ENCODE assay signal across 15 cellular contexts in the genomic region with DNA sequence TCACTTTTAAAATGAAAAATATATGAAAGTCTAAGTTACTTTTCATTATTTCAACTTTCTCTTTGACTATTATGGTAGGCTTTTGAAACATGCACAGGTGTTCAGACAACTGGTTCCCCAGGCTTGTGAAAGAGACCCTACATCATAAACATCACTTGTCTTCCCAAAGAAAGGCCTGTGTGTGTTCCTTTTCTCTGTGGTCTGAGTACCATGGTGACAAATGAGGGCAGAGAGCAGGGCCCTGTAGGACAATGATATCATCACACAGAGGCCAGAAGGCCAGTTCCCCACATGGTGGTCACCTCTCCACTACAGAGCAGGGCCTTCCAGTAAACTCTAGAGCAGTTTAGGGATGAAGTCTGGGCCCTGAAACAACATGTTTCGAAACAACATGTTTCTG.
DNase-seq lines count a peak whose midpoint lies in the region; ATAC-seq lines count a peak whose summit lies in the region.
"Had no signal": no experiment of that assay in that cellular context is flagged by ENCODE, and none has a peak within 500 bp of the region (broad histone marks: within the 10 kb centered on the region; RNA-seq: fewer than 3 reads in every experiment).

No MANE protein-coding gene starts in this region.

- peaks cover 1% of the 10 kb centered on the region for H3K9me3 ChIP-seq in thymus (ENCODE audit: control insufficient read depth)
- H3K9me3 ChIP-seq: left lung had no signal

- ATAC-seq in HG02610 (IDR thresholded peaks at IDR 0.05; ENCODE audit: unreplicated experiment) (peak; percentile 50), GM21528 (IDR thresholded peaks at IDR 0.05; ENCODE audit: low FRiP score, unreplicated experiment) (no peak)
- ATAC-seq in activated CD4-positive, CD25-positive, alpha-beta regulatory T cell treated with anti-CD3 and anti-CD28 coated beads, Interleukin-2, amount 50 U/mL, for 24 hours: no peak
- ATAC-seq: left lung; stimulated activated naive B cell treated with anti-CD40 and anti-IgM and Interleukin-4, amounts not matched to agents 10 μg/mL and 1 μg/mL and 100 μg/mL, for 72 hours had no signal

- 94% methylated on average over 1 of the region's 1 CpG for WGBS in thymus

- peaks cover 84% of the 10 kb centered on the region for H3K36me3 ChIP-seq in thymus (ENCODE audit: control insufficient read depth, insufficient read depth)

- H3K36me3 Mint-ChIP-seq in activated naive CD4-positive, alpha-beta T cell treated with anti-CD3 and anti-CD28 coated beads, Interleukin-2, amount 10 ng/mL, durations not matched to agents 7 days and 5 days: peaks cover 95% of the 10 kb centered on the region
- peaks cover 98% of the 10 kb centered on the region for H3K36me3 Mint-ChIP-seq in activated T-helper 2 cell treated with anti-CD3 and anti-CD28 coated beads, Interferon-gamma antibody, Interleukin-2, Interleukin-4, amounts not matched to agents 10 μg/mL and 5 μg/mL and 100 μg/mL, durations not matched to agents 14 hours and 24 hours and 36 hours (ENCODE audit: low read depth)

- no peak overlapping the region for H3K4me3 ChIP-seq in thymus (ENCODE audit: low read length)
- H3K4me3 ChIP-seq: left lung, smooth muscle cell had no signal

- peaks cover 41% of the 10 kb centered on the region for H3K4me1 Mint-ChIP-seq in activated naive CD4-positive, alpha-beta T cell treated with anti-CD3 and anti-CD28 coated beads, Interleukin-2, amount 10 ng/mL, durations not matched to agents 7 days and 5 days
- H3K4me1 Mint-ChIP-seq in activated T-helper 2 cell treated with anti-CD3 and anti-CD28 coated beads, Interferon-gamma antibody, Interleukin-2, Interleukin-4, amounts not matched to agents 10 μg/mL and 5 μg/mL and 100 μg/mL, durations not matched to agents 14 hours and 24 hours and 36 hours (ENCODE audit: low read depth): peaks cover 30% of the 10 kb centered on the region

- peaks cover 15% of the 10 kb centered on the region for H3K4me1 ChIP-seq in thymus (ENCODE audit: control insufficient read depth, insufficient read depth, low read length)
- H3K4me1 ChIP-seq: left lung had no signal

- H3K27me3 ChIP-seq in thymus (ENCODE audit: control insufficient read depth, insufficient read depth): no peaks in the 10 kb centered on the region
- H3K27me3 ChIP-seq: left lung had no signal

- H3K27ac Mint-ChIP-seq in activated naive CD4-positive, alpha-beta T cell treated with anti-CD3 and anti-CD28 coated beads, Interleukin-2, amount 10 ng/mL, durations not matched to agents 7 days and 5 days: peak overlapping the region; percentile 11
- H3K27ac Mint-ChIP-seq in activated T-helper 2 cell treated with anti-CD3 and anti-CD28 coated beads, Interferon-gamma antibody, Interleukin-2, Interleukin-4, amounts not matched to agents 10 μg/mL and 5 μg/mL and 100 μg/mL, durations not matched to agents 14 hours and 24 hours and 36 hours: peak overlapping the region; percentile 22

- no peaks in the 10 kb centered on the region for H3K9me3 Mint-ChIP-seq in activated naive CD4-positive, alpha-beta T cell treated with anti-CD3 and anti-CD28 coated beads, Interleukin-2, amount 10 ng/mL, durations not matched to agents 7 days and 5 days
- H3K9me3 Mint-ChIP-seq in activated T-helper 2 cell treated with anti-CD3 and anti-CD28 coated beads, Interferon-gamma antibody, Interleukin-2, Interleukin-4, amounts not matched to agents 10 μg/mL and 5 μg/mL and 100 μg/mL, durations not matched to agents 14 hours and 24 hours and 36 hours: no peaks in the 10 kb centered on the region
- H3K9me3 Mint-ChIP-seq: IgD-negative memory B cell; stimulated activated naive B cell treated with anti-CD40 and anti-IgM and Interleukin-4, amounts not matched to agents 10 μg/mL and 1 μg/mL and 100 μg/mL, for 72 hours had no signal

- H3K27ac ChIP-seq in thymus (ENCODE audit: low read depth): peak overlapping the region; percentile 9
- H3K27ac ChIP-seq: left lung had no signal

- DNase-seq in activated naive CD4-positive, alpha-beta T cell treated with anti-CD3 and anti-CD28 coated beads, Interleukin-2, amount 10 ng/mL, durations not matched to agents 7 days and 5 days: no peak
- DNase-seq in activated naive CD4-positive, alpha-beta T cell treated with Interleukin-2 at 50 U/mL for 16 hours: no peak
- no peak for DNase-seq in activated T-helper 2 cell treated with anti-CD3 and anti-CD28 coated beads, Interferon-gamma antibody, Interleukin-2, Interleukin-4, amounts not matched to agents 10 μg/mL and 5 μg/mL and 100 μg/mL, durations not matched to agents 14 hours and 24 hours and 36 hours (ENCODE audit: low spot score)
- DNase-seq in NCI-H1048 (lab: John Stamatoyannopoulos, UW): no peak
- DNase-seq: caudate nucleus; left lung; NCI-H1417; stimulated activated naive B cell treated with anti-CD40 and anti-IgM and Interleukin-4, amounts not matched to agents 10 μg/mL and 1 μg/mL and 100 μg/mL, for 72 hours; SW 1271 had no signal

- CTCF ChIA-PET in activated naive CD4-positive, alpha-beta T cell treated with anti-CD3 and anti-CD28 coated beads, Interleukin-2, amount 10 ng/mL, durations not matched to agents 7 days and 5 days (lab: Charles Lee): no interaction called here

- no peak overlapping the region for H3K4me3 Mint-ChIP-seq in activated naive CD4-positive, alpha-beta T cell treated with anti-CD3 and anti-CD28 coated beads, Interleukin-2, amount 10 ng/mL, durations not matched to agents 7 days and 5 days
- H3K4me3 Mint-ChIP-seq in activated T-helper 2 cell treated with anti-CD3 and anti-CD28 coated beads, Interferon-gamma antibody, Interleukin-2, Interleukin-4, amounts not matched to agents 10 μg/mL and 5 μg/mL and 100 μg/mL, durations not matched to agents 14 hours and 24 hours and 36 hours (ENCODE audit: low read depth): no peak overlapping the region
- H3K4me3 Mint-ChIP-seq: IgD-negative memory B cell; stimulated activated naive B cell treated with anti-CD40 and anti-IgM and Interleukin-4, amounts not matched to agents 10 μg/mL and 1 μg/mL and 100 μg/mL, for 72 hours had no signal

- intact Hi-C loops in activated T-helper 2 cell treated with anti-CD3 and anti-CD28 coated beads, Interferon-gamma antibody, Interleukin-2, Interleukin-4, amounts not matched to agents 10 μg/mL and 5 μg/mL and 100 μg/mL, durations not matched to agents 14 hours and 24 hours and 36 hours (cut with micrococcal nuclease): loop anchor here (10.0 kb wide), 1 partner anchor 152 kb away; no protein-coding TSS in a partner anchor

- H3K27me3 Mint-ChIP-seq in activated naive CD4-positive, alpha-beta T cell treated with anti-CD3 and anti-CD28 coated beads, Interleukin-2, amount 10 ng/mL, durations not matched to agents 7 days and 5 days: no peaks in the 10 kb centered on the region
- H3K27me3 Mint-ChIP-seq in activated T-helper 2 cell treated with anti-CD3 and anti-CD28 coated beads, Interferon-gamma antibody, Interleukin-2, Interleukin-4, amounts not matched to agents 10 μg/mL and 5 μg/mL and 100 μg/mL, durations not matched to agents 14 hours and 24 hours and 36 hours (ENCODE audit: low read depth): no peaks in the 10 kb centered on the region
- H3K27me3 Mint-ChIP-seq: IgD-negative memory B cell; stimulated activated naive B cell treated with anti-CD40 and anti-IgM and Interleukin-4, amounts not matched to agents 10 μg/mL and 1 μg/mL and 100 μg/mL, for 72 hours had no signal
